In genomic region chr17:8673621-8674020, GRCh38 we compare ENCODE assay signal across 14 cellular contexts. TPM values are rescaled to one million over a fixed set of nuclear protein-coding genes. Genes with fewer than 3 reads are reported as not detected.
DNase-seq lines count a peak whose midpoint lies in the region; ATAC-seq and TF ChIP-seq lines count a peak whose summit lies in the region.
"Had no signal": no experiment of that assay in that cellular context is flagged by ENCODE, and none has a peak within 500 bp of the region (broad histone marks: within the 10 kb centered on the region; RNA-seq: fewer than 3 reads in every experiment).

No MANE protein-coding gene starts in this region.

- POLR2A ChIA-PET in SK-N-SH (lab: Yijun Ruan, JAX) = no interaction called here

- no peaks in the 10 kb centered on the region for H3K36me3 ChIP-seq in BLaER1 treated with 17β-estradiol and CSF1 and Interleukin-3, amounts not matched to agents 10 nM and 100 nM
- H3K36me3 ChIP-seq in SK-N-SH (replicated peaks in 1 of 2; ENCODE audit: control insufficient read depth in 1 of 2, insufficient read depth in 2 of 2, low read length in 1 of 2) (no peaks in the 10 kb centered on the region), testis (ENCODE audit: low read depth, missing control alignments) (no peaks in the 10 kb centered on the region)
- H3K36me3 ChIP-seq: ovary had no signal

- DNase-seq in SK-N-SH (peak; percentile 71), Right ventricle myocardium superior (no peak), pons (ENCODE audit: low spot score) (peak; percentile 5), type B pancreatic cell (ENCODE audit: extremely low spot score, unreplicated experiment) (no peak), GF-D8 (lab: John Stamatoyannopoulos, UW) (no peak), NCI-H1436 treated with DMSO at 0.1 percent for 48 hours (lab: John Stamatoyannopoulos, UW) (no peak), testis (no peak)
- DNase-seq: CD4-positive, alpha-beta memory T cell; effector CD4-positive, alpha-beta T cell; hippocampal formation; NCI-H2029 had no signal

- no peaks in the 10 kb centered on the region for H3K27me3 ChIP-seq in BLaER1 treated with 17β-estradiol and CSF1 and Interleukin-3, amounts not matched to agents 10 nM and 100 nM
- H3K27me3 ChIP-seq in SK-N-SH (ENCODE audit: insufficient read depth) (no peaks in the 10 kb centered on the region), testis (no peaks in the 10 kb centered on the region)
- H3K27me3 ChIP-seq: ovary had no signal

- no peak for TF ChIP-seq CTCF in SK-N-SH (IDR thresholded peaks at IDR 0.05)
- TF ChIP-seq CTCF in type B pancreatic cell (conservative IDR thresholded peaks at IDR 0.05) = no peak
- TF ChIP-seq CTCF in testis (IDR thresholded peaks at IDR 0.05) = no peak

- peaks cover 11% of the 10 kb centered on the region for H3F3A ChIP-seq in SK-N-SH (replicated peaks; ENCODE audit: insufficient read depth)

- 0 out of 2 replicates have a peak, but pooled peaks have one; percentile 21 for TF ChIP-seq RAD21 in SK-N-SH (IDR thresholded peaks at IDR 0.05; ENCODE audit: low read length)

- H3K9ac ChIP-seq in BLaER1 treated with 17β-estradiol and CSF1 and Interleukin-3, amounts not matched to agents 10 nM and 100 nM = no peak overlapping the region
- no peak overlapping the region for H3K9ac ChIP-seq in SK-N-SH
- H3K9ac ChIP-seq: KMS-11 had no signal

- no peak for TF ChIP-seq POLR2A in testis (IDR thresholded peaks at IDR 0.05)

- H3K4me1 Mint-ChIP-seq in type B pancreatic cell (ENCODE audit: unreplicated experiment) = peaks cover 44% of the 10 kb centered on the region
- H3K4me1 Mint-ChIP-seq: CD4-positive, alpha-beta memory T cell had no signal

- peaks cover 1% of the 10 kb centered on the region for H3K9me3 Mint-ChIP-seq in type B pancreatic cell

- H3K79me2 ChIP-seq in SK-N-SH (ENCODE audit: insufficient read depth) = no peaks in the 10 kb centered on the region

- TF ChIP-seq EP300 in SK-N-SH (IDR thresholded peaks at IDR 0.05; ENCODE audit: borderline replicate concordance in 1 of 2, low read depth in 1 of 2, low read length in 1 of 2) = peak in 1 of 2 experiments; percentile 82; a peak in 1 of 4 replicates

- no peak overlapping the region for H3K4me3 Mint-ChIP-seq in type B pancreatic cell
- H3K4me3 Mint-ChIP-seq: CD4-positive, alpha-beta memory T cell had no signal

- no peak overlapping the region for H3K4me3 ChIP-seq in BLaER1 treated with 17β-estradiol and CSF1 and Interleukin-3, amounts not matched to agents 10 nM and 100 nM
- H3K4me3 ChIP-seq in SK-N-SH (ENCODE audit: low read depth in 2 of 2, low read length in 1 of 2) = no peak overlapping the region
- no peak overlapping the region for H3K4me3 ChIP-seq in testis
- H3K4me3 ChIP-seq: ovary had no signal

- H3K9me3 ChIP-seq in BLaER1 treated with 17β-estradiol and CSF1 and Interleukin-3, amounts not matched to agents 10 nM and 100 nM (replicated peaks in 1 of 11) = peaks cover 5 to 10% (median 8%) of the 10 kb centered on the region in 11 experiments; a peak in 17 of 22 replicates
- H3K9me3 ChIP-seq in SK-N-SH (no peaks in the 10 kb centered on the region), testis (no peaks in the 10 kb centered on the region)
- H3K9me3 ChIP-seq: ovary had no signal

- peak overlapping the region; percentile 7 to 75 (median 63) for H3K4me2 ChIP-seq in BLaER1 treated with 17β-estradiol and CSF1 and Interleukin-3, amounts not matched to agents 10 nM and 100 nM
- H3K4me2 ChIP-seq in SK-N-SH = peak overlapping the region; percentile 47; the same call in 1 of the 2 replicates
- H3K4me2 ChIP-seq: KMS-11 had no signal

- ATAC-seq in Right ventricle myocardium superior (ENCODE audit: poor library complexity) = peak; percentile 86

- H2AFZ ChIP-seq in SK-N-SH (ENCODE audit: low read depth) = no peak overlapping the region

- H3K9me2 ChIP-seq in SK-N-SH = no peaks in the 10 kb centered on the region

- H3K27ac ChIP-seq in BLaER1 treated with 17β-estradiol and CSF1 and Interleukin-3, amounts not matched to agents 10 nM and 100 nM = no peak overlapping the region; a peak in 1 of 22 replicates
- H3K27ac ChIP-seq in SK-N-SH (ENCODE audit: low read depth in 2 of 2, low read length in 1 of 2) (peak overlapping the region; percentile 18 to 64; a peak in 3 of 4 replicates), testis (no peak overlapping the region)
- H3K27ac ChIP-seq: KMS-11 had no signal

- H3K27me3 Mint-ChIP-seq in type B pancreatic cell = peaks cover 6% of the 10 kb centered on the region

- H4K20me1 ChIP-seq in BLaER1 treated with 17β-estradiol and CSF1 and Interleukin-3, amounts not matched to agents 10 nM and 100 nM = no peaks in the 10 kb centered on the region
- H4K20me1 ChIP-seq in SK-N-SH (ENCODE audit: insufficient read depth) = no peaks in the 10 kb centered on the region

- peaks cover 6 to 32% (median 19%) of the 10 kb centered on the region in 10 experiments; a peak in 18 of 20 replicates for H3K4me1 ChIP-seq in BLaER1 treated with 17β-estradiol and CSF1 and Interleukin-3, amounts not matched to agents 10 nM and 100 nM
- peaks cover 15 to 18% of the 10 kb centered on the region in 2 experiments; a peak in 3 of 4 replicates for H3K4me1 ChIP-seq in SK-N-SH (ENCODE audit: control insufficient read depth in 1 of 2, insufficient read depth in 2 of 2, low read depth in 1 of 2, low read length in 1 of 2)
- peaks cover 19% of the 10 kb centered on the region for H3K4me1 ChIP-seq in testis

- H3K36me3 Mint-ChIP-seq in type B pancreatic cell = no peaks in the 10 kb centered on the region
- H3K36me3 Mint-ChIP-seq: CD4-positive, alpha-beta memory T cell had no signal

- intact Hi-C loops in Right ventricle myocardium superior (cut with DNase I) (no loop called here), testis (cut with DNase I; ENCODE audit: low total_unique reads) (no loop called here)

- WGBS in SK-N-SH (ENCODE audit: low lambda C conversion rate) = 16% methylated on average over 1 of the region's 1 CpG
- 38 to 39% methylated on average over 1 of the region's 1 CpG for WGBS in testis, 2 donors

- H3K27ac Mint-ChIP-seq in type B pancreatic cell = no peak overlapping the region
- H3K27ac Mint-ChIP-seq: CD4-positive, alpha-beta memory T cell had no signal

- CTCF ChIA-PET in SK-N-SH (lab: Yijun Ruan, JAX) = interaction anchor here (1.1 to 1.9 kb wide), 4 partner anchors 24 to 72 kb away, joined by 3 to 9 read pairs (median 4); no protein-coding TSS in a partner anchor

TF ChIP-seq in SK-N-SH, 30 proteins besides CTCF, POLR2A, EP300 and RAD21 (continues in another document):
- TF ChIP-seq CHD2 (IDR thresholded peaks at IDR 0.05; ENCODE audit: low read length, partially characterized antibody) (no peak), YY1 (IDR thresholded peaks at IDR 0.05; ENCODE audit: low read depth) (no peak), ZBTB33 (IDR thresholded peaks at IDR 0.05; ENCODE audit: borderline replicate concordance, low read depth) (no peak), TAF1 (IDR thresholded peaks at IDR 0.05; ENCODE audit: borderline replicate concordance, low read depth, low read length) (no peak), GATA2 (CRISPR knock-in tag; IDR thresholded peaks at IDR 0.05) (peak; percentile 62)
- TF ChIP-seq, protein P1, sequence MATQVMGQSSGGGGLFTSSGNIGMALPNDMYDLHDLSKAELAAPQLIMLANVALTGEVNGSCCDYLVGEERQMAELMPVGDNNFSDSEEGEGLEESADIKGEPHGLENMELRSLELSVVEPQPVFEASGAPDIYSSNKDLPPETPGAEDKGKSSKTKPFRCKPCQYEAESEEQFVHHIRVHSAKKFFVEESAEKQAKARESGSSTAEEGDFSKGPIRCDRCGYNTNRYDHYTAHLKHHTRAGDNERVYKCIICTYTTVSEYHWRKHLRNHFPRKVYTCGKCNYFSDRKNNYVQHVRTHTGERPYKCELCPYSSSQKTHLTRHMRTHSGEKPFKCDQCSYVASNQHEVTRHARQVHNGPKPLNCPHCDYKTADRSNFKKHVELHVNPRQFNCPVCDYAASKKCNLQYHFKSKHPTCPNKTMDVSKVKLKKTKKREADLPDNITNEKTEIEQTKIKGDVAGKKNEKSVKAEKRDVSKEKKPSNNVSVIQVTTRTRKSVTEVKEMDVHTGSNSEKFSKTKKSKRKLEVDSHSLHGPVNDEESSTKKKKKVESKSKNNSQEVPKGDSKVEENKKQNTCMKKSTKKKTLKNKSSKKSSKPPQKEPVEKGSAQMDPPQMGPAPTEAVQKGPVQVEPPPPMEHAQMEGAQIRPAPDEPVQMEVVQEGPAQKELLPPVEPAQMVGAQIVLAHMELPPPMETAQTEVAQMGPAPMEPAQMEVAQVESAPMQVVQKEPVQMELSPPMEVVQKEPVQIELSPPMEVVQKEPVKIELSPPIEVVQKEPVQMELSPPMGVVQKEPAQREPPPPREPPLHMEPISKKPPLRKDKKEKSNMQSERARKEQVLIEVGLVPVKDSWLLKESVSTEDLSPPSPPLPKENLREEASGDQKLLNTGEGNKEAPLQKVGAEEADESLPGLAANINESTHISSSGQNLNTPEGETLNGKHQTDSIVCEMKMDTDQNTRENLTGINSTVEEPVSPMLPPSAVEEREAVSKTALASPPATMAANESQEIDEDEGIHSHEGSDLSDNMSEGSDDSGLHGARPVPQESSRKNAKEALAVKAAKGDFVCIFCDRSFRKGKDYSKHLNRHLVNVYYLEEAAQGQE (IDR thresholded peaks at IDR 0.05; ENCODE audit: low read depth, low read length) = no peak

RNA-seq across cellular contexts. Expression of gene MYH10, which starts 43.1 kb away (rescaled TPM):
- polyA plus RNA-seq in SK-N-SH (2012; rRNA removed) (58.3 and 64.2 TPM in 2 replicates), testis (ENCODE audit: insufficient read depth, low read depth, low replicate concordance) (25.5 TPM)
- 29.7 and 42.0 TPM in 2 replicates for polyA plus RNA-seq in SK-N-SH (2012; cell fraction: cytosol; rRNA removed)
- polyA plus RNA-seq in SK-N-SH (2012; cell fraction: nucleus; rRNA removed) = 80.5 and 101 TPM in 2 replicates
- total RNA-seq in Right ventricle myocardium superior (31.5 TPM), type B pancreatic cell (ENCODE audit: low replicate concordance) (135 and 254 TPM in 2 replicates), testis (10 to 100 TPM; 33.1 to 34.1 TPM)

Comparison
In these comparisons a context has a peak if more than half of its experiments do, and no peak if none do; other contexts are left out.
1. H3K27ac ChIP-seq: peak in SK-N-SH (2 of 2); none in BLaER1 treated with 17β-estradiol and CSF1 and Interleukin-3, amounts not matched to agents 10 nM and 100 nM (0 of 11) and testis (0 of 2).
2. DNase-seq: peak in SK-N-SH (single experiment) and pons (single experiment); none in Right ventricle myocardium superior (single experiment), type B pancreatic cell (single experiment), GF-D8 (single experiment), NCI-H1436 treated with DMSO at 0.1 percent for 48 hours (single experiment) and testis (single experiment).